ENCODE assay signal across 8 cellular contexts in genomic region chr19:19866599-19867248, GRCh38. TPM values are rescaled to one million over a fixed set of nuclear protein-coding genes. Genes with fewer than 3 reads are reported as not detected.
DNase-seq lines count a peak whose midpoint lies in the region; ATAC-seq, FAIRE-seq and TF ChIP-seq lines count a peak whose summit lies in the region.

No MANE protein-coding gene starts in this region.

- TF ChIP-seq EP300 in GM12878 (IDR thresholded peaks at IDR 0.05; ENCODE audit: borderline replicate concordance in 1 of 2, control insufficient read depth in 1 of 2, low read depth in 2 of 2, low read length in 2 of 2): no peak

- in situ Hi-C loops in GM12878 (cut with MboI): no loop called here

- H3K9me3 ChIP-seq in cardiac muscle cell (ENCODE audit: low read depth) (no peaks in the 10 kb centered on the region), T-helper 17 cell (ENCODE audit: control insufficient read depth, low read length, poor library complexity, severe bottlenecking) (no peaks in the 10 kb centered on the region), GM12878 (replicated peaks; ENCODE audit: control insufficient read depth, insufficient read depth, low read length) (peaks cover 8% of the 10 kb centered on the region; the same call in 2 of the 3 replicates)

- H2AFZ ChIP-seq in GM12878 (ENCODE audit: control insufficient read depth, low read depth, low read length): peak overlapping the region; percentile 91

- SMC1A ChIA-PET in GM12878 (lab: Charles Lee; ENCODE audit: uncharacterized antibody, unreplicated experiment): interaction anchor here (0.5 to 4.8 kb wide), 8 partner anchors 11 to 205 kb away, joined by 3 to 31 read pairs (median 6); partner anchors contain the start of genes ZNF14, ZNF506 and ZNF93

- intact Hi-C loops in Right ventricle myocardium inferior (cut with DNase I): loop anchor here (5.0 kb wide), 3 partner anchors 36 to 199 kb away; partner anchors contain the start of genes ZNF101, ZNF506 and ZNF93
- intact Hi-C loops in GM12878 (cut with micrococcal nuclease; ENCODE audit: unreplicated experiment): loop anchor here (5.0 kb wide), 1 partner anchor 44 kb away; the partner anchor contains the start of gene ZNF506

- DNase-seq in cardiac muscle cell (ENCODE audit: low read depth in 1 of 2, low spot score in 1 of 2): peak; percentile 15 to 73
- no peak for DNase-seq in Right ventricle myocardium inferior (ENCODE audit: missing footprints)
- peak in 2 of 3 donors; percentile 22 to 29 for DNase-seq in T-helper 17 cell
- DNase-seq in GM12878 (ENCODE audit: low read depth, low spot score): peak; percentile 15
- peak; percentile 16 for DNase-seq in inferior parietal cortex (ENCODE audit: extremely low spot score)
- DNase-seq in stimulated activated CD4-positive, alpha-beta T cell treated with anti-CD3 and anti-CD28 coated beads, Interleukin-1b, Interleukin-23, amount 100 ng/mL, for 24 hours (ENCODE audit: low read depth in 4 of 4, low spot score in 1 of 4): peak; percentile 6 to 21 (median 9)
- no peak for DNase-seq in middle frontal gyrus (ENCODE audit: extremely low spot score, low spot score)

- H3K27me3 ChIP-seq in cardiac muscle cell: no peaks in the 10 kb centered on the region
- no peaks in the 10 kb centered on the region for H3K27me3 ChIP-seq in GM12878 (replicated peaks in 1 of 2; ENCODE audit: control insufficient read depth in 2 of 2, insufficient read depth in 2 of 2, low read length in 1 of 2)

- H3K9ac ChIP-seq in GM12878 (ENCODE audit: control insufficient read depth, insufficient read depth, low read length): peak overlapping the region; percentile 93

- CTCF ChIA-PET in GM12878 (lab: Yijun Ruan, JAX): interaction anchor here (0.6 to 1.6 kb wide), 4 partner anchors 18 to 45 kb away, joined by 3 to 7 read pairs (median 5); partner anchors contain the start of gene ZNF506

- H4K20me1 ChIP-seq in GM12878 (ENCODE audit: control insufficient read depth, insufficient read depth): no peaks in the 10 kb centered on the region

- peaks cover 2% of the 10 kb centered on the region for H3K36me3 Mint-ChIP-seq in T-helper 17 cell (ENCODE audit: low read depth)

- no peak for TF ChIP-seq POLR2A in GM12878 (IDR thresholded peaks at IDR 0.05; ENCODE audit: low read depth, low read length)

- ATAC-seq in Right ventricle myocardium inferior (no peak), T-helper 17 cell (peak; percentile 26), GM12878 (peak; percentile 58), HG02588 (IDR thresholded peaks at IDR 0.05; ENCODE audit: unreplicated experiment) (no peak)

- peak overlapping the region; percentile 82 for H3K4me3 ChIP-seq in cardiac muscle cell
- peak overlapping the region; percentile 85 for H3K4me3 ChIP-seq in GM12878

- WGBS in GM12878 (ENCODE audit: insufficient coverage, insufficient replicate concordance, low lambda C conversion rate, missing lambda C conversion rate): under 1% methylated on average over 23 of the region's 23 CpGs

- peaks cover 10% of the 10 kb centered on the region for H3K4me1 ChIP-seq in cardiac muscle cell (ENCODE audit: low read depth)
- no peaks in the 10 kb centered on the region for H3K4me1 ChIP-seq in GM12878 (ENCODE audit: control insufficient read depth, insufficient read depth, low read length)

- peak overlapping the region; percentile 99 for H3K4me3 Mint-ChIP-seq in T-helper 17 cell

- peaks cover 23% of the 10 kb centered on the region for H3K4me1 Mint-ChIP-seq in T-helper 17 cell

- POLR2A ChIA-PET in GM12878 (lab: Charles Lee): interaction anchor here (0.9 to 4.2 kb wide), 8 partner anchors 18 to 205 kb away, joined by 4 to 30 read pairs (median 4); partner anchors contain the start of genes ZNF101, ZNF506 and ZNF93

- H3K27ac ChIP-seq in cardiac muscle cell: peak overlapping the region; percentile 98
- peak overlapping the region; percentile 96 for H3K27ac ChIP-seq in GM12878 (ENCODE audit: control insufficient read depth, insufficient read depth)

- FAIRE-seq in GM12878 (lab: Jason Lieb, UNC): peak; percentile 81

- no peak for TF ChIP-seq CTCF in cardiac muscle cell (IDR thresholded peaks at IDR 0.05; ENCODE audit: low read depth, low read length)
- no peak for TF ChIP-seq CTCF in GM12878 (IDR thresholded peaks at IDR 0.05 in 2 of 3, conservative IDR thresholded peaks at IDR 0.05 in 1 of 3; ENCODE audit: control insufficient read depth in 2 of 3, extremely low read depth in 1 of 3, insufficient read depth in 1 of 3, low read depth in 3 of 3, low read length in 3 of 3)

- BruUV-seq in GM12878 (replicated peaks; lab: Mats Ljungman, UMichigan): no TSS peak

- H3K36me3 ChIP-seq in cardiac muscle cell: no peaks in the 10 kb centered on the region
- H3K36me3 ChIP-seq in GM12878 (ENCODE audit: control insufficient read depth in 2 of 2, insufficient read depth in 2 of 2, low read length in 1 of 2): no peaks in the 10 kb centered on the region

- peak overlapping the region; percentile 98 for H3K27ac Mint-ChIP-seq in T-helper 17 cell

- RAD21 ChIA-PET in GM12878 (lab: Charles Lee; ENCODE audit: unreplicated experiment): interaction anchor here (1.2 to 4.1 kb wide), 5 partner anchors 35 to 205 kb away, joined by 3 to 24 read pairs (median 7); partner anchors contain the start of genes ZNF14 and ZNF93

- H3K79me2 ChIP-seq in GM12878 (ENCODE audit: control insufficient read depth, insufficient read depth, low read length): peaks cover 16% of the 10 kb centered on the region

- H3K27me3 Mint-ChIP-seq in T-helper 17 cell: no peaks in the 10 kb centered on the region

- H3K4me2 ChIP-seq in GM12878 (ENCODE audit: control insufficient read depth, insufficient read depth): peak overlapping the region; percentile 82

- TF ChIP-seq RAD21 in GM12878 (IDR thresholded peaks at IDR 0.05; ENCODE audit: insufficient read depth, low read depth, low read length): no peak

RNA-seq across cellular contexts. Expression of gene ZNF253, which starts 1.0 kb away (rescaled TPM):
- total RNA-seq in cardiac muscle cell (16.9 and 19.2 TPM in 2 replicates), Right ventricle myocardium inferior (11.3 TPM), T-helper 17 cell (1 to 10 TPM; 5.8 to 8.0 TPM), GM12878 (2014; rRNA removed) (5.1 and 6.0 TPM in 2 replicates), GM12878 (2014; rRNA removed; fragmentation: Illumina TruSeq; extraction: Trizol) (7.3 and 7.8 TPM in 2 replicates), GM12878 (2021) (3.7 and 4.8 TPM in 2 replicates)
- polyA plus RNA-seq in cardiac muscle cell (24.8 and 26.7 TPM in 2 replicates), GM12878 (2011; rRNA removed) (4.4 and 6.5 TPM in 2 replicates), GM12878 (2014; fragmentation: Illumina TruSeq; extraction: Trizol) (6.9 and 11.1 TPM in 2 replicates), GM12878 (2014; fragmentation: Nextera tagmentation; extraction: Ambion mirVana) (1 to 10 TPM; 2.6 to 3.3 TPM), GM12878 (2014; rRNA removed) (1.8 and 3.1 TPM in 2 replicates), GM12878 (2016; fragmentation: Nextera tagmentation; extraction: Ambion mirVana) (1 to 10 TPM; 7.7 to 8.9 TPM)
- 46.6 and 49.7 TPM in 2 replicates for total RNA-seq in GM12878 (2013; cell fraction: nucleolus; rRNA removed)
- 2.2 TPM for polyA plus RNA-seq in GM12878 (2011; ENCODE audit: low read depth)
- polyA plus RNA-seq in GM12878 (2011; cell fraction: cytosol; rRNA removed): 1.5 and 2.3 TPM in 2 replicates
- polyA plus RNA-seq in GM12878 (2011; cell fraction: nucleus; rRNA removed): 3.1 and 3.2 TPM in 2 replicates
- polyA plus RNA-seq in GM12878 (2012): 3.7 and 4.4 TPM in 2 replicates
- polyA minus RNA-seq in GM12878 (2011; rRNA and poly(A)+ RNA removed): 2.2 and 3.4 TPM in 2 replicates
- polyA minus RNA-seq in GM12878 (2011; cell fraction: cytosol; rRNA and poly(A)+ RNA removed): 1.1 TPM in 2 replicates
- 1.6 and 3.5 TPM in 2 replicates for polyA minus RNA-seq in GM12878 (2011; cell fraction: nucleus; rRNA and poly(A)+ RNA removed)

RNA-seq across cellular contexts. Expression of gene ZNF93, which starts 34.0 kb away (rescaled TPM):
- total RNA-seq in cardiac muscle cell (14.9 and 29.1 TPM in 2 replicates), Right ventricle myocardium inferior (1.7 TPM), T-helper 17 cell (1 to 10 TPM; 3.9 to 4.4 TPM), GM12878 (2014; rRNA removed) (1.1 and 2.0 TPM in 2 replicates), GM12878 (2014; rRNA removed; fragmentation: Illumina TruSeq; extraction: Trizol) (2.1 and 2.6 TPM in 2 replicates), GM12878 (2021) (0.58 and 0.77 TPM in 2 replicates)
- polyA plus RNA-seq in cardiac muscle cell (9.9 and 20.8 TPM in 2 replicates), GM12878 (2011; rRNA removed) (7.9 and 8.8 TPM in 2 replicates), GM12878 (2014; fragmentation: Illumina TruSeq; extraction: Trizol) (2.0 and 2.2 TPM in 2 replicates), GM12878 (2014; fragmentation: Nextera tagmentation; extraction: Ambion mirVana) (1 to 10 TPM; 1.4 to 1.9 TPM), GM12878 (2014; rRNA removed) (0.70 and 2.0 TPM in 2 replicates), GM12878 (2016; fragmentation: Nextera tagmentation; extraction: Ambion mirVana) (1 to 10 TPM; 2.4 to 3.0 TPM)
- 38.4 and 47.9 TPM in 2 replicates for total RNA-seq in GM12878 (2013; cell fraction: nucleolus; rRNA removed)
- 5.5 TPM for polyA plus RNA-seq in GM12878 (2011; ENCODE audit: low read depth)
- 6.4 and 8.5 TPM in 2 replicates for polyA plus RNA-seq in GM12878 (2011; cell fraction: cytosol; rRNA removed)
- 6.1 and 6.6 TPM in 2 replicates for polyA plus RNA-seq in GM12878 (2011; cell fraction: nucleus; rRNA removed)
- 4.2 and 4.5 TPM in 2 replicates for polyA plus RNA-seq in GM12878 (2012)
- polyA minus RNA-seq in GM12878 (2011; rRNA and poly(A)+ RNA removed): 12.1 and 13.5 TPM in 2 replicates
- 3.1 and 5.1 TPM in 2 replicates for polyA minus RNA-seq in GM12878 (2011; cell fraction: cytosol; rRNA and poly(A)+ RNA removed)
- polyA minus RNA-seq in GM12878 (2011; cell fraction: nucleus; rRNA and poly(A)+ RNA removed): 5.4 and 9.2 TPM in 2 replicates

RNA-seq across cellular contexts. Expression of gene ZNF506, which starts 45.2 kb away (rescaled TPM):
- 49.9 and 55.0 TPM in 2 replicates for total RNA-seq in cardiac muscle cell
- 9.3 and 18.0 TPM in 2 replicates for polyA plus RNA-seq in cardiac muscle cell
- 9.8 TPM for total RNA-seq in Right ventricle myocardium inferior
- 10 to 100 TPM; 31.7 to 50.6 TPM for total RNA-seq in T-helper 17 cell
- 235 and 244 TPM in 2 replicates for total RNA-seq in GM12878 (2013; cell fraction: nucleolus; rRNA removed)
- total RNA-seq in GM12878 (2014; rRNA removed): 8.0 and 12.0 TPM in 2 replicates
- total RNA-seq in GM12878 (2014; rRNA removed; fragmentation: Illumina TruSeq; extraction: Trizol): 11.7 and 12.0 TPM in 2 replicates
- total RNA-seq in GM12878 (2021): 8.6 and 8.8 TPM in 2 replicates
- 4.7 TPM for polyA plus RNA-seq in GM12878 (2011; ENCODE audit: low read depth)
- polyA plus RNA-seq in GM12878 (2011; rRNA removed): 5.9 and 10.2 TPM in 2 replicates
- polyA plus RNA-seq in GM12878 (2011; cell fraction: cytosol; rRNA removed): 2.7 and 3.5 TPM in 2 replicates
- 3.4 and 3.9 TPM in 2 replicates for polyA plus RNA-seq in GM12878 (2011; cell fraction: nucleus; rRNA removed)
- polyA plus RNA-seq in GM12878 (2012): 8.1 and 9.1 TPM in 2 replicates
- polyA plus RNA-seq in GM12878 (2014; fragmentation: Illumina TruSeq; extraction: Trizol): 7.2 and 8.7 TPM in 2 replicates
- 1 to 10 TPM; 3.5 to 4.0 TPM for polyA plus RNA-seq in GM12878 (2014; fragmentation: Nextera tagmentation; extraction: Ambion mirVana)
- polyA plus RNA-seq in GM12878 (2014; rRNA removed): 5.2 and 7.4 TPM in 2 replicates
- 1 to 10 TPM; 7.8 to 9.1 TPM for polyA plus RNA-seq in GM12878 (2016; fragmentation: Nextera tagmentation; extraction: Ambion mirVana)
- 3.4 and 4.5 TPM in 2 replicates for polyA minus RNA-seq in GM12878 (2011; rRNA and poly(A)+ RNA removed)
- polyA minus RNA-seq in GM12878 (2011; cell fraction: cytosol; rRNA and poly(A)+ RNA removed): 1.6 and 3.6 TPM in 2 replicates
- 5.8 and 8.8 TPM in 2 replicates for polyA minus RNA-seq in GM12878 (2011; cell fraction: nucleus; rRNA and poly(A)+ RNA removed)

Comparison
In these comparisons a context has a peak if more than half of its experiments do, and no peak if none do; other contexts are left out.
1. DNase-seq: peak in cardiac muscle cell (2 of 2), T-helper 17 cell (2 of 3), GM12878 (single experiment), inferior parietal cortex (single experiment) and stimulated activated CD4-positive, alpha-beta T cell treated with anti-CD3 and anti-CD28 coated beads, Interleukin-1b, Interleukin-23, amount 100 ng/mL, for 24 hours (4 of 4); none in Right ventricle myocardium inferior (single experiment) and middle frontal gyrus (single experiment).
2. ATAC-seq: peak in T-helper 17 cell (single experiment) and GM12878 (single experiment); none in Right ventricle myocardium inferior (single experiment) and HG02588 (single experiment).